Comparison of ENCODE assay signal across 1 cellular context in the genomic region with DNA sequence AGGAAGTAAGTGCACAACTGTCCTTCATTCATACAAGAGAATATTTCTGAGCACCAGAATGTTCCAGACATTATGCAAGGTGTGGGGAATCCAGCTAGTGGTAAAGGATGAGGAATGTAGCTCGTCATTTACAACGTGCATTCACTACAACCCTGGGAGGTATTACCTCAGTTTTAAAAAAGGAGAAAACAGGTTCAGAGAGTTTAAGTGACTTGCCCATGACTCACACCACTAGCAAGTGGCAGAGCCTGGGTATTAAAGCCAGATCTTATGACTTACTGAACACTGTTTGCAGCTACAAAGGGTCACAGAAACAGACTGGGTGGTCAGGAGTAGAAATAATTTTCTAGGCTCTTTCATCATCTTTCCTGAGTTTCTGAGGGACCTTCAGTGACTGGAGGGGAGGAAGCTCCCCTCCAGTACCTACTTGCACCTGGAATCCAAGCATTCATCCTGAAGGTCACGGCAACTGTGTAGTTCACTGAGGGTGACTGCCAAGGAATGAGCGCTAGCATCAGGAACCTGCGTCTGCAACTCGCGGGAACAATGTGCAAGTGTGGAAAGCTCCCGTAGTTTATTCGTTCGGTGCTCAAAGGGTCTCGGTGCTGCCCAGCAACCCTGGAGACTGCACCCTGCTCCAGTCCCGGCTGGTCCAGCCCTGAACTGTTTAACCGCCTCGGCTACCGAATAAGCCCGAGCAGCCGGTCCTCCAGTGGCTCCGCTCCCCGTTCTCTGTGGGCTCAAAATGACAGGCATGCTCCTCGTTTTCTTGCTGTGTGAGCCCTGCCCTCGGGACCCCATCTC.
TF ChIP-seq lines count a peak whose summit lies in the region.

No MANE protein-coding gene starts in this region.

TF ChIP-seq in HEK293, 187 proteins besides CTCF, POLR2A, EP300 and RAD21 (continued from another document):
- TF ChIP-seq, protein P1, sequence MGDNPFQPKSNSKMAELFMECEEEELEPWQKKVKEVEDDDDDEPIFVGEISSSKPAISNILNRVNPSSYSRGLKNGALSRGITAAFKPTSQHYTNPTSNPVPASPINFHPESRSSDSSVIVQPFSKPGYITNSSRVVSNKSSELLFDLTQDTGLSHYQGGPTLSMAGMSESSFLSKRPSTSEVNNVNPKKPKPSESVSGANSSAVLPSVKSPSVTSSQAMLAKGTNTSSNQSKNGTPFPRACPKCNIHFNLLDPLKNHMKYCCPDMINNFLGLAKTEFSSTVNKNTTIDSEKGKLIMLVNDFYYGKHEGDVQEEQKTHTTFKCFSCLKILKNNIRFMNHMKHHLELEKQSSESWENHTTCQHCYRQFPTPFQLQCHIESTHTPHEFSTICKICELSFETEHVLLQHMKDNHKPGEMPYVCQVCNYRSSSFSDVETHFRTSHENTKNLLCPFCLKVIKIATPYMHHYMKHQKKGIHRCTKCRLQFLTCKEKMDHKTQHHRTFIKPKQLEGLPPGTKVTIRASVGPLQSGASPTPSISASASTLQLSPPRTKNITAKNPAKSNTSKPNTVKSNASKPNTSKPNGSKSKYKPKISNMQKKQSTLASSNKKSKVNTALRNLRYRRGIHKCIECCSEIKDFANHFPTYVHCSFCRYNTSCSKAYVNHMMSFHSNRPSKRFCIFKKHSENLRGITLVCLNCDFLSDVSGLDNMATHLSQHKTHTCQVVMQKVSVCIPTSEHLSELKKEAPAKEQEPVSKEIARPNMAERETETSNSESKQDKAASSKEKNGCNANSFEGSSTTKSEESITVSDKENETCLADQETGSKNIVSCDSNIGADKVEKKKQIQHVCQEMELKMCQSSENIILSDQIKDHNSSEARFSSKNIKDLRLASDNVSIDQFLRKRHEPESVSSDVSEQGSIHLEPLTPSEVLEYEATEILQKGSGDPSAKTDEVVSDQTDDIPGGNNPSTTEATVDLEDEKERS (tag by site-specific recombination; IDR thresholded peaks at IDR 0.05) = no peak
